ENCODE assay signal across 18 cellular contexts in genomic region chr2:178810422-178810821, GRCh38. TPM values are rescaled to one million over a fixed set of nuclear protein-coding genes. Genes with fewer than 3 reads are reported as not detected.
DNase-seq lines count a peak whose midpoint lies in the region; ATAC-seq and TF ChIP-seq lines count a peak whose summit lies in the region.
"Had no signal": no experiment of that assay in that cellular context is flagged by ENCODE, and none has a peak within 500 bp of the region (broad histone marks: within the 10 kb centered on the region; RNA-seq: fewer than 3 reads in every experiment).

No MANE protein-coding gene starts in this region.

- peak overlapping the region; percentile 18 for H3K27ac ChIP-seq in left ventricle myocardium inferior (replicated peaks)
- H3K27ac ChIP-seq in right cardiac atrium (ENCODE audit: low read length): no peak overlapping the region
- H3K27ac ChIP-seq in gastrocnemius medialis: peak overlapping the region; percentile 87 to 99 (median 98)
- H3K27ac ChIP-seq in upper lobe of left lung: no peak overlapping the region

- no peak for DNase-seq in left ventricle myocardium inferior
- DNase-seq in right cardiac atrium: no peak
- DNase-seq in SK-N-DZ (ENCODE audit: low spot score): peak; percentile 56
- no peak for DNase-seq in gastrocnemius medialis
- no peak for DNase-seq in MV-4-11 (lab: John Stamatoyannopoulos, UW)
- no peak for DNase-seq in upper lobe of left lung
- DNase-seq: C1 segment of cervical spinal cord; Calu3; CD4-positive, alpha-beta memory T cell; COR-L47; DMS53; DMS79 treated with DMSO at 0.1 percent for 48 hours; GF-D8; H9 had no signal

- no peaks in the 10 kb centered on the region for H3K36me3 ChIP-seq in left ventricle myocardium inferior
- H3K36me3 ChIP-seq in gastrocnemius medialis: peaks cover 0 to 9% of the 10 kb centered on the region in 2 donors
- no peaks in the 10 kb centered on the region for H3K36me3 ChIP-seq in upper lobe of left lung

- H3K9me3 ChIP-seq in left ventricle myocardium inferior (replicated peaks): no peaks in the 10 kb centered on the region
- H3K9me3 ChIP-seq in right cardiac atrium (ENCODE audit: control insufficient read depth, low read length): no peaks in the 10 kb centered on the region
- no peaks in the 10 kb centered on the region for H3K9me3 ChIP-seq in gastrocnemius medialis
- no peaks in the 10 kb centered on the region for H3K9me3 ChIP-seq in upper lobe of left lung

- no peak for TF ChIP-seq EP300 in upper lobe of left lung (IDR thresholded peaks at IDR 0.05)

- intact Hi-C loops in left ventricle myocardium inferior (cut with micrococcal nuclease): no loop called here
- intact Hi-C loops in right cardiac atrium (cut with DNase I): no loop called here
- intact Hi-C loops in gastrocnemius medialis (cut with DNase I; ENCODE audit: low total_unique reads): no loop called here

- ATAC-seq in right cardiac atrium: no peak
- ATAC-seq in gastrocnemius medialis: no peak
- ATAC-seq in upper lobe of left lung (ENCODE audit: low FRiP score in 2 of 2): no peak
- ATAC-seq: GM23338, HCT116 had no signal

- in situ Hi-C loops in gastrocnemius medialis (cut with MboI; ENCODE audit: low sequenced_read_pairs in 4 of 4): no loop called here

- TF ChIP-seq POLR2A in gastrocnemius medialis (IDR thresholded peaks at IDR 0.05) (no peak), upper lobe of left lung (IDR thresholded peaks at IDR 0.05) (no peak)

- H3K4me1 ChIP-seq in left ventricle myocardium inferior: peaks cover 6% of the 10 kb centered on the region
- no peaks in the 10 kb centered on the region for H3K4me1 ChIP-seq in right cardiac atrium (ENCODE audit: control insufficient read depth, insufficient read depth, low read length)
- H3K4me1 ChIP-seq in gastrocnemius medialis: peaks cover 20 to 29% of the 10 kb centered on the region in 2 donors
- H3K4me1 ChIP-seq in upper lobe of left lung: no peaks in the 10 kb centered on the region

- 77% methylated on average over 5 of the region's 5 CpGs for WGBS in right cardiac atrium
- 87 to 94% methylated on average over 5 of the region's 5 CpGs for WGBS in upper lobe of left lung, 2 donors

- H3K27me3 ChIP-seq in left ventricle myocardium inferior (ENCODE audit: low read depth): no peaks in the 10 kb centered on the region
- H3K27me3 ChIP-seq in right cardiac atrium (ENCODE audit: control insufficient read depth, insufficient read depth): no peaks in the 10 kb centered on the region
- H3K27me3 ChIP-seq in gastrocnemius medialis: no peaks in the 10 kb centered on the region
- no peaks in the 10 kb centered on the region for H3K27me3 ChIP-seq in upper lobe of left lung

- H3K4me3 ChIP-seq in left ventricle myocardium inferior (no peak overlapping the region), right cardiac atrium (ENCODE audit: low read length) (no peak overlapping the region), gastrocnemius medialis (no peak overlapping the region), upper lobe of left lung (no peak overlapping the region)
- H3K4me3 ChIP-seq: GM23338 had no signal

- TF ChIP-seq CTCF in left ventricle myocardium inferior (IDR thresholded peaks at IDR 0.05; ENCODE audit: borderline replicate concordance) (no peak), gastrocnemius medialis (IDR thresholded peaks at IDR 0.05 in 4 of 5, conservative IDR thresholded peaks at IDR 0.05 in 1 of 5) (no peak), upper lobe of left lung (IDR thresholded peaks at IDR 0.05) (no peak)

RNA-seq across cellular contexts. Expression of gene TTN, which starts 3.2 kb away (rescaled TPM):
- total RNA-seq in left ventricle myocardium inferior (2,803 TPM), right cardiac atrium (1,000 to 10,000 TPM; 1,615 to 2,179 (median 1,851) TPM), gastrocnemius medialis (1,000 to 10,000 TPM; 4,552 to 9,701 (median 7,268) TPM), upper lobe of left lung (100 to 1,000 TPM in 4 of 6 donors, 10 to 100 TPM in 2; 13.8 to 895 (median 119) TPM)
- 266 TPM for polyA plus RNA-seq in right cardiac atrium
- under 0.01 TPM in 1 of 2 replicates, not detected in the other for polyA plus RNA-seq in SK-N-DZ (2014; cell fraction: cytosol; rRNA removed)
- 0.05 and 0.06 TPM in 2 replicates for polyA plus RNA-seq in SK-N-DZ (2014; cell fraction: nucleus; rRNA removed)
- total RNA-seq: H4 had no signal
- polyA plus RNA-seq: BJ had no signal

Comparison
In these comparisons a context has a peak if more than half of its experiments do, and no peak if none do; other contexts are left out.
1. H3K27ac ChIP-seq: peak in left ventricle myocardium inferior (single experiment) and gastrocnemius medialis (4 of 4); none in right cardiac atrium (single experiment) and upper lobe of left lung (0 of 4).